Comparison of ENCODE assay signal across 8 cellular contexts in genomic region chr1:167713330-167714081, GRCh38. TPM values are rescaled to one million over a fixed set of nuclear protein-coding genes. Genes with fewer than 3 reads are reported as not detected.
DNase-seq lines count a peak whose midpoint lies in the region; ATAC-seq and TF ChIP-seq lines count a peak whose summit lies in the region.

No MANE protein-coding gene starts in this region.

- intact Hi-C loops in body of pancreas (cut with DNase I), result no loop called here
- intact Hi-C loops in stomach (cut with DNase I; ENCODE audit: low total_unique reads), result no loop called here

- 12 to 19% methylated on average over 23 to 31 of the region's 31 CpGs for WGBS in body of pancreas, 2 donors
- 23% methylated on average over 31 of the region's 31 CpGs for WGBS in liver
- 12 to 18% (median 16%) methylated on average over 25 to 31 of the region's 31 CpGs for WGBS in stomach, 5 donors

- peak overlapping the region; percentile 92 for H3K4me3 ChIP-seq in GM08714 (ENCODE audit: low read length)
- peak overlapping the region; percentile 80 for H3K4me3 ChIP-seq in OCI-LY3 (ENCODE audit: low read length)
- H3K4me3 ChIP-seq in body of pancreas, result peak overlapping the region; percentile 26 to 31
- peak overlapping the region; percentile 64 to 97 (median 79) for H3K4me3 ChIP-seq in liver (ENCODE audit: low read depth in 1 of 3, low read length in 3 of 3)
- H3K4me3 ChIP-seq in stomach, result peak overlapping the region; percentile 55 to 79 (median 64)

- H3K27ac ChIP-seq in OCI-LY3 (ENCODE audit: low read length) (peak overlapping the region; percentile 80; the same call in 1 of the 2 replicates), body of pancreas (peak overlapping the region; percentile 78 to 90 (median 84)), liver (ENCODE audit: low read depth in 1 of 2, low read length in 2 of 2) (peak overlapping the region; percentile 89 to 95), stomach (peak overlapping the region; percentile 87 to 95 (median 92))

- H3K4me1 ChIP-seq in OCI-LY3 (ENCODE audit: low read length), result peaks cover 55% of the 10 kb centered on the region
- peaks cover 4% of the 10 kb centered on the region for H3K4me1 ChIP-seq in body of pancreas
- H3K4me1 ChIP-seq in liver (ENCODE audit: control insufficient read depth in 4 of 4, insufficient read depth in 4 of 4, low read length in 3 of 4), result peaks cover 0 to 27% (median 10%) of the 10 kb centered on the region in 4 donors
- H3K4me1 ChIP-seq in stomach, result peaks cover 0 to 29% (median 19%) of the 10 kb centered on the region in 4 donors

- TF ChIP-seq POLR2A in body of pancreas (IDR thresholded peaks at IDR 0.05) (no peak), stomach (IDR thresholded peaks at IDR 0.05) (no peak)

- DNase-seq in body of pancreas, result peak in 3 of 4 donors; percentile 26 to 38 (median 33)
- no peak for DNase-seq in stomach

- ATAC-seq in body of pancreas (no peak), GM21786 (IDR thresholded peaks at IDR 0.05; ENCODE audit: unreplicated experiment) (no peak), GM21526 (IDR thresholded peaks at IDR 0.05; ENCODE audit: low FRiP score, unreplicated experiment) (no peak), HG03139 (IDR thresholded peaks at IDR 0.05; ENCODE audit: unreplicated experiment) (no peak)

- H3K9me3 ChIP-seq in OCI-LY3 (ENCODE audit: insufficient read depth, low read length) (no peaks in the 10 kb centered on the region), body of pancreas (no peaks in the 10 kb centered on the region), liver (ENCODE audit: control insufficient read depth in 4 of 4, low read length in 3 of 4) (no peaks in the 10 kb centered on the region), stomach (no peaks in the 10 kb centered on the region)

- TF ChIP-seq CTCF in OCI-LY3 (IDR thresholded peaks at IDR 0.05; ENCODE audit: low read depth, low read length) (no peak), body of pancreas (IDR thresholded peaks at IDR 0.05) (no peak), liver (IDR thresholded peaks at IDR 0.05; ENCODE audit: low read depth, low read length, missing input control) (no peak), stomach (IDR thresholded peaks at IDR 0.05) (no peak)

- no peaks in the 10 kb centered on the region for H3K36me3 ChIP-seq in OCI-LY3 (replicated peaks; ENCODE audit: low read depth, low read length)
- no peaks in the 10 kb centered on the region for H3K36me3 ChIP-seq in body of pancreas (replicated peaks in 1 of 2; ENCODE audit: insufficient read depth in 1 of 2, low read depth in 2 of 2)
- no peaks in the 10 kb centered on the region for H3K36me3 ChIP-seq in liver (ENCODE audit: control insufficient read depth in 4 of 4, insufficient read depth in 3 of 4, low read depth in 1 of 4, low read length in 3 of 4)
- no peaks in the 10 kb centered on the region for H3K36me3 ChIP-seq in stomach

- H4K20me1 ChIP-seq in OCI-LY3 (ENCODE audit: insufficient read depth, low read length), result no peaks in the 10 kb centered on the region

- H3K79me2 ChIP-seq in OCI-LY3 (ENCODE audit: low read length), result no peaks in the 10 kb centered on the region

- no peak for TF ChIP-seq EP300 in stomach (IDR thresholded peaks at IDR 0.05)

- H3K27me3 ChIP-seq in OCI-LY3 (ENCODE audit: low read depth, low read length) (peaks cover 27% of the 10 kb centered on the region), body of pancreas (no peaks in the 10 kb centered on the region), liver (ENCODE audit: control insufficient read depth in 4 of 4, insufficient read depth in 4 of 4, low read length in 3 of 4) (no peaks in the 10 kb centered on the region), stomach (no peaks in the 10 kb centered on the region)

- TF ChIP-seq RAD21 in liver (IDR thresholded peaks at IDR 0.05), result no peak

- peak overlapping the region; percentile 89 for H2AFZ ChIP-seq in OCI-LY3 (ENCODE audit: low read depth, low read length)

- peak overlapping the region; percentile 96 for H3K4me2 ChIP-seq in OCI-LY3 (ENCODE audit: low read length)

- H3K9ac ChIP-seq in OCI-LY3 (ENCODE audit: low read length), result peak overlapping the region; percentile 85
- peak overlapping the region; percentile 64 to 75 for H3K9ac ChIP-seq in liver (ENCODE audit: low read depth in 1 of 2, low read length in 2 of 2)

TF ChIP-seq in liver, 16 proteins besides CTCF, POLR2A, EP300 and RAD21:
- TF ChIP-seq RXRA (IDR thresholded peaks at IDR 0.05) (no peak), YY1 (IDR thresholded peaks at IDR 0.05) (no peak), SP1 (IDR thresholded peaks at IDR 0.05) (peak; percentile 8), MAX (IDR thresholded peaks at IDR 0.05) (no peak), HNF4G (IDR thresholded peaks at IDR 0.05) (no peak), REST (IDR thresholded peaks at IDR 0.05) (no peak), EGR1 (IDR thresholded peaks at IDR 0.05; ENCODE audit: low read depth in 2 of 2) (no peak), GABPA (IDR thresholded peaks at IDR 0.05 in 1 of 2, conservative IDR thresholded peaks at IDR 0.05 in 1 of 2) (no peak)
TF ChIP-seq in liver: peak in this region for 1.

RNA-seq across cellular contexts. Expression of gene MPZL1, which starts 8.3 kb away (rescaled TPM):
- 10 to 100 TPM; 19.8 to 28.5 TPM for total RNA-seq in body of pancreas
- total RNA-seq in liver, result 10 to 100 TPM; 20.8 to 26.1 TPM
- polyA plus RNA-seq in liver, result 10 to 100 TPM; 11.3 to 12.8 TPM
- total RNA-seq in stomach, result 100 to 1,000 TPM in 1 of 5 donors, 10 to 100 TPM in 4; 29.9 to 115 (median 51.9) TPM
- polyA plus RNA-seq in stomach, result 10 to 100 TPM in 2 of 3 donors, 1 to 10 TPM in 1; 7.2 to 25.0 (median 15.7) TPM

Comparison
In these comparisons a context has a peak if more than half of its experiments do, and no peak if none do; other contexts are left out.
1. H3K4me3 ChIP-seq: peak in every context shown above with its lines; median percentile 92 in GM08714; 80 in OCI-LY3; 79 in liver; 64 in stomach; 28 in body of pancreas.